ENCODE assay signal across 15 cellular contexts in genomic region chr20:48637461-48637860, GRCh38.
DNase-seq lines count a peak whose midpoint lies in the region; ATAC-seq and TF ChIP-seq lines count a peak whose summit lies in the region.
"Had no signal": no experiment of that assay in that cellular context is flagged by ENCODE, and none has a peak within 500 bp of the region (broad histone marks: within the 10 kb centered on the region; RNA-seq: fewer than 3 reads in every experiment).

No MANE protein-coding gene starts in this region.

- WGBS in mesenchymal stem cell, result 90% methylated on average over 3 of the region's 9 CpGs

- H2BK12ac ChIP-seq in mesenchymal stem cell (ENCODE audit: low read length in 2 of 2), result no peak overlapping the region

- H3K9ac ChIP-seq in SK-N-MC (ENCODE audit: insufficient read length), result no peak overlapping the region
- no peak overlapping the region for H3K9ac ChIP-seq in mesenchymal stem cell (ENCODE audit: low read length)

- H3K4ac ChIP-seq in mesenchymal stem cell (ENCODE audit: low read depth in 1 of 2, low read length in 2 of 2), result no peak overlapping the region

- no peak overlapping the region for H3K18ac ChIP-seq in mesenchymal stem cell (ENCODE audit: low read depth in 1 of 2, low read length in 2 of 2)

- no peak overlapping the region for H2BK120ac ChIP-seq in mesenchymal stem cell (ENCODE audit: low read depth, low read length)

- no peak for ATAC-seq in HG03521 (IDR thresholded peaks at IDR 0.05; ENCODE audit: unreplicated experiment)
- ATAC-seq: CD8-positive, alpha-beta T cell; GM23338 had no signal

- H3K36me3 Mint-ChIP-seq in dendritic cell treated with granulocyte-macrophage colony-stimulating factor and Interleukin-4, amounts not matched to agents 40 ng/mL and 50 ng/mL, for 4 days (ENCODE audit: low read depth), result peaks cover 100% of the 10 kb centered on the region
- peaks cover 81 to 99% of the 10 kb centered on the region in 2 donors for H3K36me3 Mint-ChIP-seq in CD14-positive monocyte

- H3K9me3 ChIP-seq in SK-N-MC (ENCODE audit: low read depth, low read length) (no peaks in the 10 kb centered on the region), mesenchymal stem cell (ENCODE audit: control insufficient read depth, low read length) (no peaks in the 10 kb centered on the region)
- H3K9me3 ChIP-seq: BE2C, Caco-2, HAP-1 had no signal

- H2AK5ac ChIP-seq in mesenchymal stem cell (ENCODE audit: low read length, severe bottlenecking), result peak overlapping the region; percentile 30

- H3K27ac ChIP-seq in SK-N-MC (peak overlapping the region; percentile 79), mesenchymal stem cell (ENCODE audit: low read length, poor library complexity, severe bottlenecking) (no peak overlapping the region), substantia nigra (ENCODE audit: low read depth, low read length, poor library complexity, severe bottlenecking) (peak overlapping the region; percentile 88)
- H3K27ac ChIP-seq: C4-2B had no signal

- no peak overlapping the region for H3K4me3 ChIP-seq in SK-N-MC
- no peak overlapping the region for H3K4me3 ChIP-seq in mesenchymal stem cell (ENCODE audit: insufficient read depth in 1 of 2, low read depth in 1 of 2, low read length in 2 of 2)
- H3K4me3 ChIP-seq: GM23338, HAP-1 had no signal

- no peak overlapping the region for H3K23ac ChIP-seq in mesenchymal stem cell (ENCODE audit: low read length in 2 of 2)

- no peaks in the 10 kb centered on the region for H3K9me3 Mint-ChIP-seq in dendritic cell treated with granulocyte-macrophage colony-stimulating factor and Interleukin-4, amounts not matched to agents 40 ng/mL and 50 ng/mL, for 4 days
- H3K9me3 Mint-ChIP-seq in CD14-positive monocyte, result peaks cover 0 to 2% (median 0%) of the 10 kb centered on the region in 7 donors
- H3K9me3 Mint-ChIP-seq: CD8-positive, alpha-beta T cell; GM23338 had no signal

- H3K4me1 ChIP-seq in mesenchymal stem cell (ENCODE audit: control insufficient read depth, insufficient read depth, low read depth, low read length), result peaks cover 18% of the 10 kb centered on the region
- H3K4me1 ChIP-seq: Caco-2, HAP-1 had no signal

- no peaks in the 10 kb centered on the region for H3K79me1 ChIP-seq in mesenchymal stem cell (replicated peaks; ENCODE audit: low read length, poor library complexity, severe bottlenecking)

- no peak overlapping the region for H4K8ac ChIP-seq in mesenchymal stem cell (ENCODE audit: low read length)

- no peak overlapping the region for H2AFZ ChIP-seq in mesenchymal stem cell (ENCODE audit: low read depth, low read length)
- H2AFZ ChIP-seq: GM23338 had no signal

- no peak for DNase-seq in SK-N-MC (ENCODE audit: low read depth, low spot score)
- no peak for DNase-seq in mesenchymal stem cell
- no peak for DNase-seq in substantia nigra (lab: John Stamatoyannopoulos, UW)
- no peak for DNase-seq in COLO829 (ENCODE audit: low spot score)
- no peak for DNase-seq in CD14-positive monocyte (ENCODE audit: low spot score)
- DNase-seq: BE2C; Caco-2; CD8-positive, alpha-beta T cell; DND-41; GDM1 had no signal

- no peak overlapping the region for H3K4me3 Mint-ChIP-seq in dendritic cell treated with granulocyte-macrophage colony-stimulating factor and Interleukin-4, amounts not matched to agents 40 ng/mL and 50 ng/mL, for 4 days
- H3K4me3 Mint-ChIP-seq in CD14-positive monocyte, result no peak overlapping the region
- H3K4me3 Mint-ChIP-seq: CD8-positive, alpha-beta T cell; GM23338 had no signal

- H3K36me3 ChIP-seq in SK-N-MC (ENCODE audit: insufficient read depth, low read length) (peaks cover 73% of the 10 kb centered on the region), mesenchymal stem cell (ENCODE audit: control insufficient read depth in 1 of 2, insufficient read depth in 2 of 2, low read depth in 1 of 2, low read length in 2 of 2) (peaks cover 0 to 29% of the 10 kb centered on the region in 2 experiments)
- H3K36me3 ChIP-seq: BE2C, HAP-1 had no signal

- no peaks in the 10 kb centered on the region for H3K27me3 Mint-ChIP-seq in dendritic cell treated with granulocyte-macrophage colony-stimulating factor and Interleukin-4, amounts not matched to agents 40 ng/mL and 50 ng/mL, for 4 days
- peaks cover 0 to 1% (median 0%) of the 10 kb centered on the region in 3 donors for H3K27me3 Mint-ChIP-seq in CD14-positive monocyte (ENCODE audit: low read depth in 3 of 3)

- H3K14ac ChIP-seq in mesenchymal stem cell (ENCODE audit: low read length in 2 of 2), result no peak overlapping the region

- no peak overlapping the region for H2BK15ac ChIP-seq in mesenchymal stem cell (ENCODE audit: low read depth, poor library complexity, severe bottlenecking)

- peak overlapping the region; percentile 68 for H3K27ac Mint-ChIP-seq in dendritic cell treated with granulocyte-macrophage colony-stimulating factor and Interleukin-4, amounts not matched to agents 40 ng/mL and 50 ng/mL, for 4 days
- peak overlapping the region in 3 of 7 donors; percentile 69 to 74 (median 70) for H3K27ac Mint-ChIP-seq in CD14-positive monocyte
- H3K27ac Mint-ChIP-seq: GM23338 had no signal

- peaks cover 0 to 9% of the 10 kb centered on the region in 2 experiments for H3K27me3 ChIP-seq in mesenchymal stem cell (ENCODE audit: control insufficient read depth in 1 of 2, insufficient read depth in 1 of 2, low read length in 2 of 2)
- H3K27me3 ChIP-seq: BE2C had no signal

- TF ChIP-seq CTCF in CD14-positive monocyte (IDR thresholded peaks at IDR 0.05), result no peak

- no peak overlapping the region for H4K91ac ChIP-seq in mesenchymal stem cell (ENCODE audit: low read length)

- peaks cover 54% of the 10 kb centered on the region for H3K4me1 Mint-ChIP-seq in dendritic cell treated with granulocyte-macrophage colony-stimulating factor and Interleukin-4, amounts not matched to agents 40 ng/mL and 50 ng/mL, for 4 days (ENCODE audit: low read depth)
- H3K4me1 Mint-ChIP-seq in CD14-positive monocyte, result no peaks in the 10 kb centered on the region
- H3K4me1 Mint-ChIP-seq: GM23338 had no signal

- intact Hi-C loops in dendritic cell treated with granulocyte-macrophage colony-stimulating factor and Interleukin-4, amounts not matched to agents 40 ng/mL and 50 ng/mL, for 4 days (cut with micrococcal nuclease), result no loop called here
- intact Hi-C loops in CD14-positive monocyte (cut with micrococcal nuclease), result no loop called here

- no peak overlapping the region for H3K4me2 ChIP-seq in mesenchymal stem cell (ENCODE audit: low read length, poor library complexity, severe bottlenecking)
- H3K4me2 ChIP-seq: GM23338 had no signal

- H2BK5ac ChIP-seq in mesenchymal stem cell (ENCODE audit: low read depth, low read length, poor library complexity, severe bottlenecking), result no peak overlapping the region
